In genomic region chr19:1610579-1610978, GRCh38 we compare ENCODE assay signal across 20 cellular contexts. TPM values are rescaled to one million over a fixed set of nuclear protein-coding genes. Genes with fewer than 3 reads are reported as not detected.
DNase-seq lines count a peak whose midpoint lies in the region; ATAC-seq and TF ChIP-seq lines count a peak whose summit lies in the region.
"Had no signal": no experiment of that assay in that cellular context is flagged by ENCODE, and none has a peak within 500 bp of the region (broad histone marks: within the 10 kb centered on the region; RNA-seq: fewer than 3 reads in every experiment).

No MANE protein-coding gene starts in this region.

- 76% methylated on average over 11 of the region's 11 CpGs for WGBS in aorta, 2 donors

- H3K27me3 ChIP-seq in H7 (ENCODE audit: control insufficient read depth, insufficient read depth, low read length) (no peaks in the 10 kb centered on the region), aorta (ENCODE audit: control insufficient read depth in 1 of 2, insufficient read depth in 2 of 2, low read length in 1 of 2) (no peaks in the 10 kb centered on the region)

- ATAC-seq in HG03139 (IDR thresholded peaks at IDR 0.05; ENCODE audit: unreplicated experiment), result no peak
- ATAC-seq in aorta (ENCODE audit: low FRiP score), result no peak
- ATAC-seq: Panc1 had no signal

- no peak for DNase-seq in activated CD4-positive, alpha-beta T cell treated with anti-CD3 and anti-CD28 coated beads, Interleukin-2, amount 10 ng/mL, durations not matched to agents 7 days and 5 days
- no peak for DNase-seq in activated CD4-positive, alpha-beta T cell treated with anti-CD3 and anti-CD28 coated beads for 48 hours
- DNase-seq in H7 (peak; percentile 61), GM10248 (ENCODE audit: extremely low spot score) (no peak), aorta (no peak)
- peak; percentile 38 for DNase-seq in activated naive CD8-positive, alpha-beta T cell treated with anti-CD3 and anti-CD28 coated beads for 36 hours
- DNase-seq in stimulated activated CD8-positive, alpha-beta memory T cell treated with anti-CD3 and anti-CD28 coated beads, Interleukin-4, amount 100 ng/mL, for 48 hours, result peak; percentile 49
- DNase-seq: Calu3; CD4-positive, alpha-beta T cell; EL; H9; IMR-90; Karpas-422; NCI-H1436; NCI-H2029; NCI-H345; NCI-H524 treated with DMSO at 0.1 percent for 48 hours had no signal

- CTCF ChIA-PET in activated CD4-positive, alpha-beta T cell treated with anti-CD3 and anti-CD28 coated beads, Interleukin-2, amount 10 ng/mL, durations not matched to agents 7 days and 5 days (lab: Charles Lee), result interaction anchor here (1.5 kb wide), 1 partner anchor 23 kb away, joined by 3 read pairs; no protein-coding TSS in a partner anchor
- CTCF ChIA-PET in GM10248 (lab: Yijun Ruan, JAX), result no interaction called here

- H3K27ac Mint-ChIP-seq in activated CD4-positive, alpha-beta T cell treated with anti-CD3 and anti-CD28 coated beads, Interleukin-2, amount 10 ng/mL, durations not matched to agents 7 days and 5 days, result peak overlapping the region; percentile 19
- peak overlapping the region; percentile 77 for H3K27ac Mint-ChIP-seq in activated naive CD8-positive, alpha-beta T cell treated with anti-CD3 and anti-CD28 coated beads for 36 hours
- H3K27ac Mint-ChIP-seq: H9 had no signal

- no peak for TF ChIP-seq CTCF in GM10248 (IDR thresholded peaks at IDR 0.05; ENCODE audit: control extremely low read depth, extremely low read depth, low read depth, missing control alignments)

- no peak overlapping the region for H3K4me3 Mint-ChIP-seq in activated CD4-positive, alpha-beta T cell treated with anti-CD3 and anti-CD28 coated beads, Interleukin-2, amount 10 ng/mL, durations not matched to agents 7 days and 5 days
- no peak overlapping the region for H3K4me3 Mint-ChIP-seq in activated naive CD8-positive, alpha-beta T cell treated with anti-CD3 and anti-CD28 coated beads for 36 hours
- H3K4me3 Mint-ChIP-seq: CD4-positive, alpha-beta T cell; H9 had no signal

- no peak overlapping the region for H3K27ac ChIP-seq in aorta (ENCODE audit: low read depth in 1 of 2, low read length in 2 of 2)
- H3K27ac ChIP-seq: 22Rv1 had no signal

- no peaks in the 10 kb centered on the region for H3K4me1 ChIP-seq in aorta (ENCODE audit: control insufficient read depth in 1 of 2, insufficient read depth in 2 of 2, low read length in 2 of 2)

- no peaks in the 10 kb centered on the region for H3K27me3 Mint-ChIP-seq in activated CD4-positive, alpha-beta T cell treated with anti-CD3 and anti-CD28 coated beads, Interleukin-2, amount 10 ng/mL, durations not matched to agents 7 days and 5 days
- H3K27me3 Mint-ChIP-seq in activated naive CD8-positive, alpha-beta T cell treated with anti-CD3 and anti-CD28 coated beads for 36 hours, result no peaks in the 10 kb centered on the region
- H3K27me3 Mint-ChIP-seq: CD4-positive, alpha-beta T cell had no signal

- no peaks in the 10 kb centered on the region for H3K9me3 ChIP-seq in aorta (ENCODE audit: control insufficient read depth, low read length)

- no peak overlapping the region for H3K4me3 ChIP-seq in H7 (ENCODE audit: insufficient read depth, low read depth, low read length)
- no peak overlapping the region for H3K4me3 ChIP-seq in aorta (ENCODE audit: low read length in 2 of 2)

- H3K9me3 Mint-ChIP-seq in activated CD4-positive, alpha-beta T cell treated with anti-CD3 and anti-CD28 coated beads, Interleukin-2, amount 10 ng/mL, durations not matched to agents 7 days and 5 days, result no peaks in the 10 kb centered on the region
- H3K9me3 Mint-ChIP-seq in activated naive CD8-positive, alpha-beta T cell treated with anti-CD3 and anti-CD28 coated beads for 36 hours, result no peaks in the 10 kb centered on the region
- H3K9me3 Mint-ChIP-seq: CD4-positive, alpha-beta T cell; H9 had no signal

- H3K36me3 ChIP-seq in H7 (replicated peaks; ENCODE audit: control insufficient read depth, insufficient read depth, low read length) (peaks cover 22% of the 10 kb centered on the region), aorta (ENCODE audit: control insufficient read depth in 1 of 2, insufficient read depth in 2 of 2, low read length in 1 of 2) (peaks cover 0 to 8% of the 10 kb centered on the region in 2 donors)

- H3K36me3 Mint-ChIP-seq in activated CD4-positive, alpha-beta T cell treated with anti-CD3 and anti-CD28 coated beads, Interleukin-2, amount 10 ng/mL, durations not matched to agents 7 days and 5 days (ENCODE audit: low read depth), result peaks cover 18% of the 10 kb centered on the region
- H3K36me3 Mint-ChIP-seq in activated naive CD8-positive, alpha-beta T cell treated with anti-CD3 and anti-CD28 coated beads for 36 hours, result peaks cover 16% of the 10 kb centered on the region

- peaks cover 36% of the 10 kb centered on the region for H3K4me1 Mint-ChIP-seq in activated CD4-positive, alpha-beta T cell treated with anti-CD3 and anti-CD28 coated beads, Interleukin-2, amount 10 ng/mL, durations not matched to agents 7 days and 5 days
- H3K4me1 Mint-ChIP-seq in activated naive CD8-positive, alpha-beta T cell treated with anti-CD3 and anti-CD28 coated beads for 36 hours, result peaks cover 34% of the 10 kb centered on the region

- POLR2A ChIA-PET in activated CD4-positive, alpha-beta T cell treated with anti-CD3 and anti-CD28 coated beads, Interleukin-2, amount 10 ng/mL, durations not matched to agents 7 days and 5 days (lab: Charles Lee), result no interaction called here
- POLR2A ChIA-PET in GM10248 (lab: Yijun Ruan, JAX), result no interaction called here

- intact Hi-C loops in aorta (cut with DNase I), result no loop called here

RNA-seq across cellular contexts. Expression of gene UQCR11, which starts 5.3 kb away (rescaled TPM):
- total RNA-seq in activated CD4-positive, alpha-beta T cell treated with anti-CD3 and anti-CD28 coated beads, Interleukin-2, amount 10 ng/mL, durations not matched to agents 7 days and 5 days, result 100 to 1,000 TPM; 144 to 184 TPM
- 103 and 111 TPM in 2 replicates for total RNA-seq in H7 (2014; rRNA removed; shearing (Covaris generic))
- total RNA-seq in activated naive CD8-positive, alpha-beta T cell treated with anti-CD3 and anti-CD28 coated beads for 36 hours, result 100 to 1,000 TPM; 229 to 244 TPM
- 100 to 1,000 TPM; 153 to 155 TPM for total RNA-seq in aorta
- 100 to 1,000 TPM; 127 to 251 TPM for polyA plus RNA-seq in aorta

RNA-seq across cellular contexts. Expression of gene MBD3, which starts 17.9 kb away (rescaled TPM):
- total RNA-seq in activated CD4-positive, alpha-beta T cell treated with anti-CD3 and anti-CD28 coated beads, Interleukin-2, amount 10 ng/mL, durations not matched to agents 7 days and 5 days, result 10 to 100 TPM; 76.2 to 93.3 TPM
- 105 and 114 TPM in 2 replicates for total RNA-seq in H7 (2014; rRNA removed; shearing (Covaris generic))
- 100 to 1,000 TPM; 111 to 117 TPM for total RNA-seq in activated naive CD8-positive, alpha-beta T cell treated with anti-CD3 and anti-CD28 coated beads for 36 hours
- total RNA-seq in aorta, result 10 to 100 TPM; 60.9 to 63.2 TPM
- 100 to 1,000 TPM in 1 of 2 donors, 10 to 100 TPM in 1; 37.6 to 106 TPM for polyA plus RNA-seq in aorta

RNA-seq across cellular contexts. Expression of gene TCF3, which starts 41.8 kb away (rescaled TPM):
- total RNA-seq in activated CD4-positive, alpha-beta T cell treated with anti-CD3 and anti-CD28 coated beads, Interleukin-2, amount 10 ng/mL, durations not matched to agents 7 days and 5 days, result 10 to 100 TPM; 84.5 to 85.9 TPM
- 277 and 293 TPM in 2 replicates for total RNA-seq in H7 (2014; rRNA removed; shearing (Covaris generic))
- 100 to 1,000 TPM; 106 TPM for total RNA-seq in activated naive CD8-positive, alpha-beta T cell treated with anti-CD3 and anti-CD28 coated beads for 36 hours
- total RNA-seq in aorta, result 10 to 100 TPM; 32.0 to 50.4 TPM
- polyA plus RNA-seq in aorta, result 10 to 100 TPM; 23.7 to 36.2 TPM

RNA-seq across cellular contexts. Expression of gene MEX3D, which starts 42.5 kb away (rescaled TPM):
- total RNA-seq in activated CD4-positive, alpha-beta T cell treated with anti-CD3 and anti-CD28 coated beads, Interleukin-2, amount 10 ng/mL, durations not matched to agents 7 days and 5 days, result 10 to 100 TPM in 1 of 2 experiments, 1 to 10 TPM in 1; 10.0 to 12.1 TPM
- total RNA-seq in H7 (2014; rRNA removed; shearing (Covaris generic)), result 107 and 117 TPM in 2 replicates
- 1 to 10 TPM; 6.1 to 6.5 TPM for total RNA-seq in activated naive CD8-positive, alpha-beta T cell treated with anti-CD3 and anti-CD28 coated beads for 36 hours
- total RNA-seq in aorta, result 10 to 100 TPM; 16.1 to 20.5 TPM
- 1 to 10 TPM; 3.6 to 6.3 TPM for polyA plus RNA-seq in aorta

Comparison
In these comparisons a context has a peak if more than half of its experiments do, and no peak if none do; other contexts are left out.
1. DNase-seq: peak in H7 (single experiment), activated naive CD8-positive, alpha-beta T cell treated with anti-CD3 and anti-CD28 coated beads for 36 hours (single experiment) and stimulated activated CD8-positive, alpha-beta memory T cell treated with anti-CD3 and anti-CD28 coated beads, Interleukin-4, amount 100 ng/mL, for 48 hours (single experiment); none in activated CD4-positive, alpha-beta T cell treated with anti-CD3 and anti-CD28 coated beads, Interleukin-2, amount 10 ng/mL, durations not matched to agents 7 days and 5 days (single experiment), activated CD4-positive, alpha-beta T cell treated with anti-CD3 and anti-CD28 coated beads for 48 hours (single experiment), GM10248 (single experiment) and aorta (0 of 2).